1 cellular context compared by ENCODE assay signal in the genomic region with DNA sequence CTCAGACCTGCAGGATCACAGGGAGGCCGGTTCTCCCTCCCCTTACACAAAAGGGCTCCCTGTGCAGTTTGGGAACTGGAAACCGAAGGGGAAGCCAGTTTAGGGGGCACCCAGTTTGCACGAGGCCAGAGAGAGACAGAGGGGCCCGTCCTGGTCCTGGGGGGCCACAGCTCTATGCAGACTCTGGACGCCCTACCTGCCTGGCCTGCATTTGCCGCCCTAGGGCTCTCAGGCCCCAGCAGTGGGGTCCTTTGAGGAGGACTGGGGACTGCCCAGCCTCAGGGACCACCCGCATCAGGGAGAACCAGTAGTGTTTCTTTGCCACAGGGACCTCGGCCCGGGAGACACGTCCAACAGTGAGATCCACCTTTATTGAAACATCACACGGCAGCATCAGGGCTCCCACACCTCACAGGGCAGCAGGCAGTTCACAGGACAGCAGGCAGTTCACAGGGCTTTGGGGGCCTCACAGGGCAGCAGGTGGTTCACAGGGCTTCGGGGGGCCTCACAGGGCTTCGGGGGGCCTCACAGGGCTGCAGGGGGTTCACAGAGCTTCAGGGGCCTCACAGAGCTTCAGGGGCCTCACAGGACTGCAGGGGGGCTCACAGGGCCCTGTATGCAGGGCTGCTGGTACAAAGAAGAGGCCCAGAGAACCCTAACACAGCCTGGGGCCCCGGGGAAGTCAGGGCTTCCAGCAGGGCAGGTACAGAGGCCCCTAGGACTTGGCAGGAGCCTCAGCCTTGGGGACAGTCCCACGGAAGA.
TF ChIP-seq lines count a peak whose summit lies in the region.

No MANE protein-coding gene starts in this region.

TF ChIP-seq in H1, 55 proteins besides CTCF, POLR2A, EP300 and RAD21:
- TF ChIP-seq BACH1 (IDR thresholded peaks at IDR 0.05; ENCODE audit: low read length) (no peak), POU5F1 (IDR thresholded peaks at IDR 0.05; ENCODE audit: low read depth, low read length) (no peak), RNF2 (IDR thresholded peaks at IDR 0.05; ENCODE audit: borderline replicate concordance, low read depth, low read length, missing control alignments, poor library complexity, severe bottlenecking) (no peak), EZH2 (IDR thresholded peaks at IDR 0.05; ENCODE audit: low read depth, low read length, severe bottlenecking) (no peak), BRCA1 (IDR thresholded peaks at IDR 0.05; ENCODE audit: low read depth, low read length) (no peak), NANOG (IDR thresholded peaks at IDR 0.05; ENCODE audit: insufficient read depth, low read depth, low read length, poor library complexity, severe bottlenecking) (no peak), CBX8 (IDR thresholded peaks at IDR 0.05; ENCODE audit: borderline replicate concordance, low read depth, low read length) (no peak), CEBPB (IDR thresholded peaks at IDR 0.05; ENCODE audit: low read depth, low read length) (no peak), SIX5 (IDR thresholded peaks at IDR 0.05; ENCODE audit: low read depth, low read length) (no peak), JUN (IDR thresholded peaks at IDR 0.05; ENCODE audit: low read depth, low read length) (no peak)
- TF ChIP-seq, protein P1, sequence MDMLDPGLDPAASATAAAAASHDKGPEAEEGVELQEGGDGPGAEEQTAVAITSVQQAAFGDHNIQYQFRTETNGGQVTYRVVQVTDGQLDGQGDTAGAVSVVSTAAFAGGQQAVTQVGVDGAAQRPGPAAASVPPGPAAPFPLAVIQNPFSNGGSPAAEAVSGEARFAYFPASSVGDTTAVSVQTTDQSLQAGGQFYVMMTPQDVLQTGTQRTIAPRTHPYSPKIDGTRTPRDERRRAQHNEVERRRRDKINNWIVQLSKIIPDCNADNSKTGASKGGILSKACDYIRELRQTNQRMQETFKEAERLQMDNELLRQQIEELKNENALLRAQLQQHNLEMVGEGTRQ (IDR thresholded peaks at IDR 0.05; ENCODE audit: low read length) = no peak
